Comparison of ENCODE assay signal across 8 cellular contexts in the genomic region with DNA sequence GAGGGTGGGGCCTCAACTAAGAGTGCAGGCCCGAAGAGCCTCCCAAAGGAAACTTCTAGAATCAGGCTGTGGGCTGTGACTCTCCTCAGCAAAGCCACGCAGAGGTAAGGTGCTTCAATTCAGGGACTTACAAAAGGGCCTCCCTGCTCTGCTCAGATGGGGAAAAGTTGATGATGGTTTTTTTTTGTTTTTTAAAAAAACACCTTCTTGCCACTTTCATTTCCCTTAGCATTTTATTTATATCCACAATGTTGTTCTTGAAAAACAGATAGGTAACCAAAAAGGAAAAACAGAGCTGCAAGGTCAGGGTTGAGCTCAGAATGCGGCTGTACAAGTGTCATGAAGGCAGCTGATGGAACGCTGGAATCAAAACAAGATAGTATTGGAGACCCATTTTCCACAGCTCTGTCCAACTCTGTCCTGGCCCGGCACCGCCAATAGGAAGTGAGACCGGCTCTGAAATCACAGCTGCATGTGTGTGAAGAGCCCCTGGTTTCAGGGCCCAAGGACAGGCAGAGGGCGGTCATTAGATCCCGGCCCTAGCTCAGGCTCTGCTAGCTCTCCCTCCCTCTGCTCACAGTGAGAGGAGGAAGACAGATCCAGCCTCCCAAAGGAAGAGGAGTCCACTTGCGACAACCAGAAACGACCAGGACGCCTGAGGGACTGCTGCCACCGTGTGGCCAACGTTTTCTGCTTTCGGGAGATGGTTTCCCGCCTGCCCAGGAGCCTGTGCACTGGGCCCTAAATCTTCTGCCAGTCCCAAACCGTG. TPM values are rescaled to one million over a fixed set of nuclear protein-coding genes. Genes with fewer than 3 reads are reported as not detected.
DNase-seq lines count a peak whose midpoint lies in the region; ATAC-seq and TF ChIP-seq lines count a peak whose summit lies in the region.

No MANE protein-coding gene starts in this region.

- H3K9me3 ChIP-seq in hepatocyte (ENCODE audit: low read depth): no peaks in the 10 kb centered on the region
- no peaks in the 10 kb centered on the region for H3K9me3 ChIP-seq in aorta (ENCODE audit: control insufficient read depth, low read length)

- peaks cover 3% of the 10 kb centered on the region for H3K79me2 ChIP-seq in hepatocyte

- H2AFZ ChIP-seq in hepatocyte: no peak overlapping the region

- H3K4me3 ChIP-seq in astrocyte of the cerebellum (ENCODE audit: low read depth, low read length): no peak overlapping the region
- no peak overlapping the region for H3K4me3 ChIP-seq in hepatocyte
- no peak overlapping the region for H3K4me3 ChIP-seq in aorta (ENCODE audit: low read length in 2 of 2)

- WGBS in hepatocyte (ENCODE audit: low lambda C conversion rate, missing lambda C conversion rate): 47% methylated on average over 17 of the region's 17 CpGs
- WGBS in aorta, 2 donors: 3 to 4% methylated on average over 17 of the region's 17 CpGs

- H3K27me3 ChIP-seq in hepatocyte (no peaks in the 10 kb centered on the region), aorta (ENCODE audit: control insufficient read depth in 1 of 2, insufficient read depth in 2 of 2, low read length in 1 of 2) (no peaks in the 10 kb centered on the region)

- no peaks in the 10 kb centered on the region for H3K9me2 ChIP-seq in hepatocyte (replicated peaks; ENCODE audit: insufficient read depth)

- no peak overlapping the region for H3K4me2 ChIP-seq in hepatocyte

- no peaks in the 10 kb centered on the region for H3K36me3 ChIP-seq in hepatocyte (replicated peaks; ENCODE audit: insufficient read depth, low read depth)
- H3K36me3 ChIP-seq in aorta (ENCODE audit: control insufficient read depth in 1 of 2, insufficient read depth in 2 of 2, low read length in 1 of 2): no peaks in the 10 kb centered on the region

- H3K4me1 ChIP-seq in hepatocyte (ENCODE audit: insufficient read depth) (no peaks in the 10 kb centered on the region), aorta (ENCODE audit: control insufficient read depth in 1 of 2, insufficient read depth in 2 of 2, low read length in 2 of 2) (no peaks in the 10 kb centered on the region)

- DNase-seq in GDM1 (lab: John Stamatoyannopoulos, UW): peak; percentile 17
- peak; percentile 82 for DNase-seq in M059J (ENCODE audit: low read depth)
- peak; percentile 75 for DNase-seq in T-helper 9 cell
- peak; percentile 72 for DNase-seq in astrocyte of the cerebellum (ENCODE audit: low read depth)
- peak; percentile 87 for DNase-seq in hepatocyte (ENCODE audit: low spot score)
- DNase-seq in retina: peak; percentile 71
- DNase-seq in aorta: peak; percentile 92 to 97

- H4K20me1 ChIP-seq in hepatocyte (ENCODE audit: insufficient read depth, poor library complexity, severe bottlenecking): no peaks in the 10 kb centered on the region

- TF ChIP-seq CTCF in astrocyte of the cerebellum (IDR thresholded peaks at IDR 0.05; ENCODE audit: low read depth, low read length, missing control alignments): peak; percentile 82
- TF ChIP-seq CTCF in hepatocyte (IDR thresholded peaks at IDR 0.05; ENCODE audit: poor library complexity): peak; percentile 90

- intact Hi-C loops in aorta (cut with DNase I): loop anchor here in 1 of 2 donors (1.0 to 5.0 kb wide), 4 partner anchors 44 to 186 kb away; a partner anchor contains a TSS

- in situ Hi-C loops in astrocyte of the cerebellum (cut with HindIII; ENCODE audit: low sequenced_read_pairs): no loop called here

- ATAC-seq in aorta (ENCODE audit: low FRiP score) (peak; percentile 83), GM21423 (IDR thresholded peaks at IDR 0.05; ENCODE audit: unreplicated experiment) (no peak)

- H3K27ac ChIP-seq in hepatocyte (peak overlapping the region; percentile 3), aorta (ENCODE audit: low read depth in 1 of 2, low read length in 2 of 2) (peak overlapping the region; percentile 85 to 95)

RNA-seq across cellular contexts. Expression of a gene that starts 58.3 kb away (rescaled TPM):
- total RNA-seq in M059J (2014; rRNA removed; shearing (Covaris generic)): 3.1 and 4.0 TPM in 2 replicates
- total RNA-seq in hepatocyte (3.0 and 4.5 TPM in 2 replicates), aorta (100 to 1,000 TPM in 1 of 2 donors, 10 to 100 TPM in 1; 98.9 to 223 TPM)
- polyA plus RNA-seq in hepatocyte (27.7 and 40.9 TPM in 2 replicates), aorta (10 to 100 TPM in 1 of 2 donors, 1 to 10 TPM in 1; 4.8 to 12.4 TPM)

Comparison
In these comparisons a context has a peak if more than half of its experiments do, and no peak if none do; other contexts are left out.
1. DNase-seq: peak in every context shown above with its lines; median percentile 94 in aorta; 87 in hepatocyte; 82 in M059J; 75 in T-helper 9 cell; 72 in astrocyte of the cerebellum; 71 in retina; 17 in GDM1.
2. RNA of a gene that starts 58.3 kb away (total RNA-seq): 98.9 to 223 TPM in aorta; 3.0 to 4.5 TPM in hepatocyte and 3.1 to 4.0 TPM in M059J; every median in the first group is over 10 times any median in the second.